ENCODE assay signal across 19 cellular contexts in genomic region chr2:16763056-16763455, GRCh38.
"Had no signal": no experiment of that assay in that cellular context is flagged by ENCODE, and none has a peak within 500 bp of the region (broad histone marks: within the 10 kb centered on the region; RNA-seq: fewer than 3 reads in every experiment).

No MANE protein-coding gene starts in this region.

- H3K9me3 Mint-ChIP-seq: effector memory CD8-positive, alpha-beta T cell; neural crest cell had no signal

- ATAC-seq: activated CD4-positive, alpha-beta T cell treated with anti-CD3 and anti-CD28 coated beads for 36 hours; effector memory CD8-positive, alpha-beta T cell; mucosa of descending colon; stimulated activated naive CD8-positive, alpha-beta T cell treated with anti-CD3 and anti-CD28 coated beads, Interleukin-15, Interleukin-2, amounts not matched to agents 100 U/mL and 50 U/mL, for 24 hours had no signal

- H3K9me3 ChIP-seq: mucosa of descending colon had no signal

- DNase-seq: activated CD4-positive, alpha-beta T cell treated with anti-CD3 and anti-CD28 coated beads for 36 hours; activated CD4-positive, alpha-beta T cell treated with anti-CD3 and anti-CD28 coated beads, Interleukin-2, amount 50 U/mL, for 48 hours; activated naive CD8-positive, alpha-beta T cell treated with anti-CD3 and anti-CD28 coated beads for 36 hours; amniotic stem cell; dermis blood vessel endothelial cell; effector memory CD8-positive, alpha-beta T cell; foreskin melanocyte; glutamatergic neuron; hypothalamus; islet precursor cell; mesenchymal stem cell; mucosa of descending colon; naive B cell; stimulated activated CD4-positive, alpha-beta T cell treated with anti-CD3 and anti-CD28 coated beads, Interleukin-2, amount 100 ng/mL, for 24 hours; stimulated activated naive CD8-positive, alpha-beta T cell treated with anti-CD3 and anti-CD28 coated beads, Interleukin-15, Interleukin-2, amounts not matched to agents 100 U/mL and 50 U/mL, for 24 hours; substantia nigra had no signal

- H3K36me3 ChIP-seq: cardiac muscle cell had no signal

- H3K4me1 Mint-ChIP-seq: activated CD4-positive, alpha-beta T cell treated with anti-CD3 and anti-CD28 coated beads for 36 hours; activated naive CD8-positive, alpha-beta T cell treated with anti-CD3 and anti-CD28 coated beads for 36 hours; neural crest cell had no signal

- H3K36me3 Mint-ChIP-seq: activated naive CD8-positive, alpha-beta T cell treated with anti-CD3 and anti-CD28 coated beads for 36 hours had no signal

- H3K27ac ChIP-seq: cardiac muscle cell had no signal

- H3K27me3 Mint-ChIP-seq: activated naive CD8-positive, alpha-beta T cell treated with anti-CD3 and anti-CD28 coated beads for 36 hours had no signal

- H3K27ac Mint-ChIP-seq: activated CD4-positive, alpha-beta T cell treated with anti-CD3 and anti-CD28 coated beads for 36 hours; activated naive CD8-positive, alpha-beta T cell treated with anti-CD3 and anti-CD28 coated beads for 36 hours; effector memory CD8-positive, alpha-beta T cell; progenitor cell of endocrine pancreas had no signal

- H3K27me3 ChIP-seq: cardiac muscle cell had no signal

- H3K4me3 Mint-ChIP-seq: activated CD4-positive, alpha-beta T cell treated with anti-CD3 and anti-CD28 coated beads for 36 hours; activated naive CD8-positive, alpha-beta T cell treated with anti-CD3 and anti-CD28 coated beads for 36 hours; effector memory CD8-positive, alpha-beta T cell; neural crest cell had no signal

- H3K4me3 ChIP-seq: cardiac muscle cell, mucosa of descending colon had no signal
